In the genomic region with DNA sequence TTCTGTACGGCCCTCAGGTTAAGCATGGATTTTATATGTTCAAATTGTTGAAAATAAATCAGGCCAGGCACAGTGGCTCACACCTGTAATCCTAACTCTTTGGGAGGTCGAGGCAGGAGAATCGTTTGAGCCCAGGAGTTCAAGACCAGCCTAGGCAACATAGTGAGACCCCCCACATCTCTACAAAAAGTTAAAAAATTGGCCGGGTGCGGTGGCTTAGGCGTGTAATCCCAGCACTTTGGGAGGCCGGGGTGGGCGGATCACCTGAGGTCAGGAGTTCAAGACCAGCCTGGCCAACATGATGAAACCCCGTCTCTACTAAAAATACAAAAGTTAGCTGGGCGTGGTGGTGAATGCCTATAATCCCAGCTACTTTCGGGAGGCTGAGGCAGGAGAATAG, we compare ENCODE assay signal across 11 cellular contexts. TPM values are rescaled to one million over a fixed set of nuclear protein-coding genes. Genes with fewer than 3 reads are reported as not detected.
"Had no signal": no experiment of that assay in that cellular context is flagged by ENCODE, and none has a peak within 500 bp of the region (broad histone marks: within the 10 kb centered on the region; RNA-seq: fewer than 3 reads in every experiment).

No MANE protein-coding gene starts in this region.

RNA-seq across cellular contexts. Expression of a gene that starts 18.8 kb away (rescaled TPM):
- total RNA-seq: OCI-LY7, PC-3, PC-9, Peyer's patch, Right ventricle myocardium inferior, Right ventricle myocardium superior, RPMI7951, SJCRH30, SJSA1, SK-MEL-5 had no signal
- polyA plus RNA-seq: SK-N-SH had no signal

RNA-seq across cellular contexts. Expression of a gene that starts 44.0 kb away (rescaled TPM):
- total RNA-seq: OCI-LY7, PC-3, PC-9, Peyer's patch, Right ventricle myocardium inferior, Right ventricle myocardium superior, RPMI7951, SJCRH30, SJSA1, SK-MEL-5 had no signal
- polyA plus RNA-seq: SK-N-SH had no signal
